Comparison of ENCODE assay signal across 18 cellular contexts in genomic region chr18:36392163-36392887, GRCh38.
DNase-seq lines count a peak whose midpoint lies in the region; ATAC-seq, FAIRE-seq and TF ChIP-seq lines count a peak whose summit lies in the region.
"Had no signal": no experiment of that assay in that cellular context is flagged by ENCODE, and none has a peak within 500 bp of the region (broad histone marks: within the 10 kb centered on the region; RNA-seq: fewer than 3 reads in every experiment).

No MANE protein-coding gene starts in this region.

- no peaks in the 10 kb centered on the region for H4K20me1 ChIP-seq in GM12878 (ENCODE audit: control insufficient read depth, insufficient read depth)

- intact Hi-C loops in Right ventricle myocardium superior (cut with DNase I): no loop called here
- intact Hi-C loops in Right ventricle myocardium inferior (cut with DNase I): no loop called here
- intact Hi-C loops in GM12878 (cut with micrococcal nuclease; ENCODE audit: unreplicated experiment): loop anchor here (10.0 kb wide), 1 partner anchor 62 kb away; no protein-coding TSS in a partner anchor
- intact Hi-C loops in aorta (cut with DNase I): no loop called here
- intact Hi-C loops in CD14-positive monocyte (cut with micrococcal nuclease): no loop called here

- H3K36me3 ChIP-seq in GM12878 (ENCODE audit: control insufficient read depth in 2 of 2, insufficient read depth in 2 of 2, low read length in 1 of 2) (no peaks in the 10 kb centered on the region), aorta (ENCODE audit: control insufficient read depth in 1 of 2, insufficient read depth in 2 of 2, low read length in 1 of 2) (no peaks in the 10 kb centered on the region)
- H3K36me3 ChIP-seq: esophagus muscularis mucosa, prostate gland had no signal

- in situ Hi-C loops in GM12878 (cut with MboI) (no loop called here), ACHN (cut with HindIII; ENCODE audit: low pct_ligation_motif_present, low pct_unique_long_range_greater_than_20kb, low sequenced_read_pairs) (no loop called here)

- H3K4me1 ChIP-seq in GM12878 (ENCODE audit: control insufficient read depth, insufficient read depth, low read length) (no peaks in the 10 kb centered on the region), aorta (ENCODE audit: control insufficient read depth in 1 of 2, insufficient read depth in 2 of 2, low read length in 2 of 2) (peaks cover 3 to 4% of the 10 kb centered on the region in 2 donors)
- H3K4me1 ChIP-seq: Caco-2, prostate gland had no signal

- no peak for FAIRE-seq in GM12878 (lab: Jason Lieb, UNC)

- H3K9me3 ChIP-seq in GM12878 (replicated peaks; ENCODE audit: control insufficient read depth, insufficient read depth, low read length): no peaks in the 10 kb centered on the region; the same call in 2 of the 3 replicates
- H3K9me3 ChIP-seq in aorta (ENCODE audit: control insufficient read depth, low read length): no peaks in the 10 kb centered on the region
- H3K9me3 ChIP-seq: Caco-2, prostate gland had no signal

- SMC1A ChIA-PET in GM12878 (lab: Charles Lee; ENCODE audit: uncharacterized antibody, unreplicated experiment): interaction anchor here (0.9 to 50.9 kb wide), 6 partner anchors 6 to 102 kb away, joined by 3 to 1180 read pairs (median 4); no protein-coding TSS in a partner anchor

- H3K4me3 ChIP-seq in GM12878: no peak overlapping the region
- H3K4me3 ChIP-seq in aorta (ENCODE audit: low read length in 2 of 2): no peak overlapping the region
- H3K4me3 ChIP-seq: esophagus muscularis mucosa, prostate gland had no signal

- no peak overlapping the region for H3K9ac ChIP-seq in GM12878 (ENCODE audit: control insufficient read depth, insufficient read depth, low read length)

- ATAC-seq in Right ventricle myocardium superior (ENCODE audit: poor library complexity) (peak; percentile 11), Right ventricle myocardium inferior (no peak), GM12878 (peak; percentile 10; the same call in 1 of the 3 replicates), aorta (ENCODE audit: low FRiP score) (no peak)
- no peak for ATAC-seq in stimulated activated memory B cell treated with anti-CD40 and anti-IgM and Interleukin-4, amounts not matched to agents 10 μg/mL and 1 μg/mL and 100 μg/mL, for 72 hours

- H3K4me1 Mint-ChIP-seq in mesothelial cell of epicardium: peaks cover 17% of the 10 kb centered on the region
- peaks cover 7% of the 10 kb centered on the region for H3K4me1 Mint-ChIP-seq in stimulated activated memory B cell treated with anti-CD40 and anti-IgM and Interleukin-4, amounts not matched to agents 10 μg/mL and 1 μg/mL and 100 μg/mL, for 72 hours
- no peaks in the 10 kb centered on the region for H3K4me1 Mint-ChIP-seq in CD14-positive monocyte

- TF ChIP-seq CTCF in GM12878 (IDR thresholded peaks at IDR 0.05 in 2 of 3, conservative IDR thresholded peaks at IDR 0.05 in 1 of 3; ENCODE audit: control insufficient read depth in 2 of 3, extremely low read depth in 1 of 3, insufficient read depth in 1 of 3, low read depth in 3 of 3, low read length in 3 of 3) (no peak), mesothelial cell of epicardium (IDR thresholded peaks at IDR 0.05; ENCODE audit: unreplicated experiment) (no peak), CD14-positive monocyte (IDR thresholded peaks at IDR 0.05) (no peak)

- H3K27ac Mint-ChIP-seq in mesothelial cell of epicardium: peak overlapping the region; percentile 7
- H3K27ac Mint-ChIP-seq in stimulated activated memory B cell treated with anti-CD40 and anti-IgM and Interleukin-4, amounts not matched to agents 10 μg/mL and 1 μg/mL and 100 μg/mL, for 72 hours: no peak overlapping the region
- no peak overlapping the region for H3K27ac Mint-ChIP-seq in CD14-positive monocyte
- H3K27ac Mint-ChIP-seq: B cell; stimulated activated naive CD8-positive, alpha-beta T cell treated with anti-CD3 and anti-CD28 coated beads, Interleukin-15, Interleukin-2, amounts not matched to agents 100 ng/mL and 50 ng/mL, for 24 hours had no signal

- no peaks in the 10 kb centered on the region for H3K27me3 ChIP-seq in GM12878 (replicated peaks in 1 of 2; ENCODE audit: control insufficient read depth in 2 of 2, insufficient read depth in 2 of 2, low read length in 1 of 2)
- no peaks in the 10 kb centered on the region for H3K27me3 ChIP-seq in aorta (ENCODE audit: control insufficient read depth in 1 of 2, insufficient read depth in 2 of 2, low read length in 1 of 2)
- H3K27me3 ChIP-seq: esophagus muscularis mucosa had no signal

- RAD21 ChIA-PET in GM12878 (lab: Charles Lee; ENCODE audit: unreplicated experiment): interaction anchor here (1.2 to 2.0 kb wide), 4 partner anchors 11 to 91 kb away, joined by 3 to 5 read pairs (median 4); no protein-coding TSS in a partner anchor

- H3K79me2 ChIP-seq in GM12878 (ENCODE audit: control insufficient read depth, insufficient read depth, low read length): no peaks in the 10 kb centered on the region; the same call in 1 of the 2 replicates

- no peak overlapping the region for H3K27ac ChIP-seq in GM12878 (ENCODE audit: control insufficient read depth, insufficient read depth)
- peak overlapping the region; percentile 12 to 92 for H3K27ac ChIP-seq in aorta (ENCODE audit: low read depth in 1 of 2, low read length in 2 of 2)
- H3K27ac ChIP-seq: 22Rv1, esophagus muscularis mucosa, prostate gland had no signal

- WGBS in GM12878 (ENCODE audit: insufficient coverage, insufficient replicate concordance, low lambda C conversion rate, missing lambda C conversion rate): 72% methylated on average over 4 of the region's 4 CpGs
- 85 to 89% methylated on average over 4 of the region's 4 CpGs for WGBS in aorta, 2 donors

- H3K4me3 Mint-ChIP-seq in mesothelial cell of epicardium (no peak overlapping the region), CD14-positive monocyte (no peak overlapping the region)
- no peak overlapping the region for H3K4me3 Mint-ChIP-seq in stimulated activated memory B cell treated with anti-CD40 and anti-IgM and Interleukin-4, amounts not matched to agents 10 μg/mL and 1 μg/mL and 100 μg/mL, for 72 hours
- H3K4me3 Mint-ChIP-seq: B cell; stimulated activated naive CD8-positive, alpha-beta T cell treated with anti-CD3 and anti-CD28 coated beads, Interleukin-15, Interleukin-2, amounts not matched to agents 100 ng/mL and 50 ng/mL, for 24 hours had no signal

- no peak overlapping the region for H3K4me2 ChIP-seq in GM12878 (ENCODE audit: control insufficient read depth, insufficient read depth)

- H3K27me3 Mint-ChIP-seq in mesothelial cell of epicardium (ENCODE audit: low read depth) (no peaks in the 10 kb centered on the region), CD14-positive monocyte (ENCODE audit: low read depth in 3 of 3) (peaks cover 5 to 6% (median 5%) of the 10 kb centered on the region in 3 donors)
- H3K27me3 Mint-ChIP-seq in stimulated activated memory B cell treated with anti-CD40 and anti-IgM and Interleukin-4, amounts not matched to agents 10 μg/mL and 1 μg/mL and 100 μg/mL, for 72 hours: peaks cover 26% of the 10 kb centered on the region
- H3K27me3 Mint-ChIP-seq: B cell had no signal

- no TSS peak for BruUV-seq in GM12878 (replicated peaks; lab: Mats Ljungman, UMichigan)

- H3K36me3 Mint-ChIP-seq in mesothelial cell of epicardium: peaks cover 6% of the 10 kb centered on the region
- H3K36me3 Mint-ChIP-seq in stimulated activated memory B cell treated with anti-CD40 and anti-IgM and Interleukin-4, amounts not matched to agents 10 μg/mL and 1 μg/mL and 100 μg/mL, for 72 hours: no peaks in the 10 kb centered on the region
- no peaks in the 10 kb centered on the region for H3K36me3 Mint-ChIP-seq in CD14-positive monocyte

- POLR2A ChIA-PET in GM12878 (lab: Charles Lee): interaction anchor here (1.0 to 1.5 kb wide), 4 partner anchors 12 to 29 kb away, joined by 3 to 5 read pairs (median 3); no protein-coding TSS in a partner anchor

- no peak for TF ChIP-seq EP300 in GM12878 (IDR thresholded peaks at IDR 0.05; ENCODE audit: borderline replicate concordance in 1 of 2, control insufficient read depth in 1 of 2, low read depth in 2 of 2, low read length in 2 of 2)

- no peak for TF ChIP-seq POLR2A in GM12878 (IDR thresholded peaks at IDR 0.05; ENCODE audit: low read depth, low read length)

- H2AFZ ChIP-seq in GM12878 (ENCODE audit: control insufficient read depth, low read depth, low read length): no peak overlapping the region

- H3K9me3 Mint-ChIP-seq in mesothelial cell of epicardium (peaks cover 26% of the 10 kb centered on the region), CD14-positive monocyte (peaks cover 4 to 20% (median 14%) of the 10 kb centered on the region in 7 donors)
- peaks cover 2% of the 10 kb centered on the region for H3K9me3 Mint-ChIP-seq in stimulated activated memory B cell treated with anti-CD40 and anti-IgM and Interleukin-4, amounts not matched to agents 10 μg/mL and 1 μg/mL and 100 μg/mL, for 72 hours

- CTCF ChIA-PET in GM12878 (lab: Yijun Ruan, JAX): interaction anchor here (1.0 to 2.8 kb wide), 6 partner anchors 10 to 108 kb away, joined by 3 to 14 read pairs (median 4); no protein-coding TSS in a partner anchor

- no peak for TF ChIP-seq RAD21 in GM12878 (IDR thresholded peaks at IDR 0.05; ENCODE audit: insufficient read depth, low read depth, low read length)

- DNase-seq in Right ventricle myocardium superior (no peak), Right ventricle myocardium inferior (ENCODE audit: missing footprints) (no peak), GM12878 (ENCODE audit: low read depth, low spot score) (no peak), mesothelial cell of epicardium (ENCODE audit: low spot score in 2 of 2, unreplicated experiment in 2 of 2) (no peak), aorta (no peak), CD14-positive monocyte (ENCODE audit: low spot score) (no peak), ACHN (no peak)
- DNase-seq: Caco-2; mesendoderm; NCI-H1105; NCI-H510A treated with DMSO at 0.1 percent for 48 hours; stimulated activated CD4-positive, alpha-beta T cell treated with anti-CD3 and anti-CD28 coated beads, Interleukin-4, amount 100 ng/mL, for 1 hour had no signal

TF ChIP-seq in GM12878, 131 proteins besides CTCF, POLR2A, EP300 and RAD21:
- no peak for TF ChIP-seq CHD4 (IDR thresholded peaks at IDR 0.05)

Comparison
In these comparisons a context has a peak if more than half of its experiments do, and no peak if none do; other contexts are left out.
1. ATAC-seq: peak in Right ventricle myocardium superior (single experiment) and GM12878 (single experiment); none in Right ventricle myocardium inferior (single experiment), aorta (single experiment) and stimulated activated memory B cell treated with anti-CD40 and anti-IgM and Interleukin-4, amounts not matched to agents 10 μg/mL and 1 μg/mL and 100 μg/mL, for 72 hours (single experiment).